Comparison of ENCODE assay signal across 8 cellular contexts in the genomic region with DNA sequence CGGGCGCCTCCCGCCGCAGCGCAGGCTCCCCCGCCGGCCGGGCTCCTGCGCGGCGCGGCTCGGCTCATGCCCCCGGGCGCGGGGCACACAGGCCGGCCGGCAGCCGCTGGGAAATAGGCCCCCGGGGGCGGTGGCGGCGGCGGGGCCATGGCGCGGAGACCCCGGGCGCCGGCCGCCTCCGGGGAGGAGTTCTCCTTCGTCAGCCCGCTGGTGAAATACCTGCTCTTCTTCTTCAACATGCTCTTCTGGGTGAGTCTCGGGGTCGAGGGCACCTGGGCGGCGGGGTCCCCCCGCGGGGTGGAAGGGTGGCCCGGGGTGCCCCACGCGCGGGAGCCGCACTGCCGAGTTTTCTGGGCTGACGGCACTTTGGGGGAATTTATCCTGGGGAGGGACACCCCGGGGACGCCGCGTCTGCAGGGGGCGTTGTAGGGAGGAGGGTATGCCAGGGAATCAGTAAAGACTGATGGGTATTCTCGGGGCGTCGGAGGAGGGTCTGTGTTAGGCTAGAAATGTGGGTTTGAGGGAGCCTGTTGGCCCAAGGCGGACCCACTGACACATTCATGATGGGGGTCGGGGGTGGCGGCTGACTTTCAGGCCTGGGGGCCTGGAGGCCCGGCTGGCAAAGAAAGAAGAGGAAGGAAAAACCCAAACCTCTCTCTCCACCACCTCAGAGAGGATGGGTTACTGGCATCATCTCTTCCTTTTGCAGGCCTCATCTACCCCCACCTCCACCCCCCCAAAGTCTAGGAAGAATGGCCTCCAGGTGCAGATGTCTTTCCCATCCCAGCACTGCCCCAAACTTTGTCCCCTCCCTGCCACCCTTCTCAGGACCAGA. TPM values are rescaled to one million over a fixed set of nuclear protein-coding genes. Genes with fewer than 3 reads are reported as not detected.
DNase-seq lines count a peak whose midpoint lies in the region; ATAC-seq lines count a peak whose summit lies in the region.

No MANE protein-coding gene starts in this region.

- CTCF ChIA-PET in activated CD4-positive, alpha-beta T cell treated with anti-CD3 and anti-CD28 coated beads for 36 hours (lab: Charles Lee): interaction anchor here (1.2 to 3.3 kb wide), 2 partner anchors 18 to 21 kb away, joined by 3 to 15 read pairs; no protein-coding TSS in a partner anchor
- CTCF ChIA-PET in activated CD8-positive, alpha-beta memory T cell treated with anti-CD3 and anti-CD28 coated beads, Interleukin-2, amount 10 ng/mL, durations not matched to agents 7 days and 5 days (lab: Charles Lee): interaction anchor here (0.8 to 5.2 kb wide), 6 partner anchors 15 to 74 kb away, joined by 3 to 36 read pairs (median 5); no protein-coding TSS in a partner anchor

- intact Hi-C loops in activated CD4-positive, alpha-beta T cell treated with anti-CD3 and anti-CD28 coated beads for 36 hours (cut with DNase I, micrococcal nuclease): loop anchor here in 1 of 2 experiments (1.0 kb wide), 1 partner anchor 22 kb away; no protein-coding TSS in a partner anchor
- intact Hi-C loops in right cardiac atrium (cut with DNase I): no loop called here

- H3K9me3 ChIP-seq in right cardiac atrium (ENCODE audit: control insufficient read depth, low read length): no peaks in the 10 kb centered on the region

- H3K27me3 Mint-ChIP-seq in activated CD4-positive, alpha-beta T cell treated with anti-CD3 and anti-CD28 coated beads for 36 hours: peaks cover 16% of the 10 kb centered on the region
- H3K27me3 Mint-ChIP-seq in activated CD8-positive, alpha-beta memory T cell treated with anti-CD3 and anti-CD28 coated beads, Interleukin-2, amount 10 ng/mL, durations not matched to agents 7 days and 5 days: peaks cover 36% of the 10 kb centered on the region

- peak; percentile 7 for ATAC-seq in activated CD4-positive, alpha-beta T cell treated with anti-CD3 and anti-CD28 coated beads for 36 hours
- ATAC-seq in HG03280 (IDR thresholded peaks at IDR 0.05; ENCODE audit: unreplicated experiment): peak; percentile 16
- ATAC-seq in activated CD8-positive, alpha-beta memory T cell treated with anti-CD3 and anti-CD28 coated beads, Interleukin-2, amount 10 ng/mL, durations not matched to agents 7 days and 5 days: peak; percentile 21
- ATAC-seq in right cardiac atrium: no peak
- ATAC-seq in HG03097 (IDR thresholded peaks at IDR 0.05; ENCODE audit: low FRiP score, unreplicated experiment): no peak

- peaks cover 4% of the 10 kb centered on the region for H3K4me1 ChIP-seq in right cardiac atrium (ENCODE audit: control insufficient read depth, insufficient read depth, low read length)

- peak overlapping the region; percentile 74 for H3K4me3 Mint-ChIP-seq in activated CD4-positive, alpha-beta T cell treated with anti-CD3 and anti-CD28 coated beads for 36 hours
- H3K4me3 Mint-ChIP-seq in activated CD8-positive, alpha-beta memory T cell treated with anti-CD3 and anti-CD28 coated beads, Interleukin-2, amount 10 ng/mL, durations not matched to agents 7 days and 5 days: peak overlapping the region; percentile 73

- POLR2A ChIA-PET in activated CD4-positive, alpha-beta T cell treated with anti-CD3 and anti-CD28 coated beads for 36 hours (lab: Charles Lee): no interaction called here

- peak overlapping the region; percentile 90 for H3K4me3 ChIP-seq in right cardiac atrium (ENCODE audit: low read length)

- no peaks in the 10 kb centered on the region for H3K36me3 Mint-ChIP-seq in activated CD4-positive, alpha-beta T cell treated with anti-CD3 and anti-CD28 coated beads for 36 hours (ENCODE audit: low read depth)
- no peaks in the 10 kb centered on the region for H3K36me3 Mint-ChIP-seq in activated CD8-positive, alpha-beta memory T cell treated with anti-CD3 and anti-CD28 coated beads, Interleukin-2, amount 10 ng/mL, durations not matched to agents 7 days and 5 days

- WGBS in right cardiac atrium: 9% methylated on average over 58 of the region's 58 CpGs

- no peak overlapping the region for H3K27ac ChIP-seq in right cardiac atrium (ENCODE audit: low read length)

- peaks cover 20% of the 10 kb centered on the region for H3K4me1 Mint-ChIP-seq in activated CD4-positive, alpha-beta T cell treated with anti-CD3 and anti-CD28 coated beads for 36 hours
- H3K4me1 Mint-ChIP-seq in activated CD8-positive, alpha-beta memory T cell treated with anti-CD3 and anti-CD28 coated beads, Interleukin-2, amount 10 ng/mL, durations not matched to agents 7 days and 5 days: peaks cover 20% of the 10 kb centered on the region

- H3K9me3 Mint-ChIP-seq in activated CD4-positive, alpha-beta T cell treated with anti-CD3 and anti-CD28 coated beads for 36 hours (ENCODE audit: low read depth): no peaks in the 10 kb centered on the region
- no peaks in the 10 kb centered on the region for H3K9me3 Mint-ChIP-seq in activated CD8-positive, alpha-beta memory T cell treated with anti-CD3 and anti-CD28 coated beads, Interleukin-2, amount 10 ng/mL, durations not matched to agents 7 days and 5 days (ENCODE audit: low read depth)

- no peaks in the 10 kb centered on the region for H3K27me3 ChIP-seq in right cardiac atrium (ENCODE audit: control insufficient read depth, insufficient read depth)

- no peak overlapping the region for H3K27ac Mint-ChIP-seq in activated CD4-positive, alpha-beta T cell treated with anti-CD3 and anti-CD28 coated beads for 36 hours
- no peak overlapping the region for H3K27ac Mint-ChIP-seq in activated CD8-positive, alpha-beta memory T cell treated with anti-CD3 and anti-CD28 coated beads, Interleukin-2, amount 10 ng/mL, durations not matched to agents 7 days and 5 days

- DNase-seq in activated CD4-positive, alpha-beta T cell treated with anti-CD3 and anti-CD28 coated beads for 36 hours: peak; percentile 50
- DNase-seq in activated CD4-positive, alpha-beta T cell treated with anti-CD3 and anti-CD28 coated beads for 1 hour: no peak
- DNase-seq in activated CD8-positive, alpha-beta memory T cell treated with anti-CD3 and anti-CD28 coated beads, Interleukin-2, amount 10 ng/mL, durations not matched to agents 7 days and 5 days: peak; percentile 45
- DNase-seq in right cardiac atrium (peak in 2 of 3 donors; percentile 63 to 67), foreskin melanocyte (no peak)
- peak; percentile 12 for DNase-seq in stimulated activated CD4-positive, alpha-beta T cell treated with anti-CD3 and anti-CD28 coated beads, Interleukin-4, amount 100 ng/mL, for 24 hours

RNA-seq across cellular contexts. Expression of a gene that starts 0.5 kb away (rescaled TPM):
- total RNA-seq in activated CD4-positive, alpha-beta T cell treated with anti-CD3 and anti-CD28 coated beads for 36 hours: 1 to 10 TPM; 6.5 to 7.5 TPM
- total RNA-seq in activated CD8-positive, alpha-beta memory T cell treated with anti-CD3 and anti-CD28 coated beads, Interleukin-2, amount 10 ng/mL, durations not matched to agents 7 days and 5 days: 10 to 100 TPM in 1 of 2 experiments, 1 to 10 TPM in 1; 6.1 to 15.2 TPM
- 10 to 100 TPM; 12.8 to 17.8 (median 13.2) TPM for total RNA-seq in right cardiac atrium
- 7.4 TPM for polyA plus RNA-seq in right cardiac atrium

RNA-seq across cellular contexts. Expression of a gene that starts 43.4 kb away (rescaled TPM):
- under 1 TPM; 0.28 to 0.71 TPM for total RNA-seq in activated CD4-positive, alpha-beta T cell treated with anti-CD3 and anti-CD28 coated beads for 36 hours
- under 1 TPM in 1 of 2 experiments, not detected in 1; 0.07 TPM for total RNA-seq in activated CD8-positive, alpha-beta memory T cell treated with anti-CD3 and anti-CD28 coated beads, Interleukin-2, amount 10 ng/mL, durations not matched to agents 7 days and 5 days
- total RNA-seq in right cardiac atrium: 10 to 100 TPM in 2 of 4 donors, 1 to 10 TPM in 2; 8.3 to 12.6 (median 9.6) TPM
- polyA plus RNA-seq in right cardiac atrium: 4.9 TPM

Comparison
In these comparisons a context has a peak if more than half of its experiments do, and no peak if none do; other contexts are left out.
1. DNase-seq: peak in activated CD4-positive, alpha-beta T cell treated with anti-CD3 and anti-CD28 coated beads for 36 hours (single experiment), activated CD8-positive, alpha-beta memory T cell treated with anti-CD3 and anti-CD28 coated beads, Interleukin-2, amount 10 ng/mL, durations not matched to agents 7 days and 5 days (single experiment), right cardiac atrium (2 of 3) and stimulated activated CD4-positive, alpha-beta T cell treated with anti-CD3 and anti-CD28 coated beads, Interleukin-4, amount 100 ng/mL, for 24 hours (single experiment); none in activated CD4-positive, alpha-beta T cell treated with anti-CD3 and anti-CD28 coated beads for 1 hour (single experiment) and foreskin melanocyte (single experiment).
2. ATAC-seq: peak in activated CD4-positive, alpha-beta T cell treated with anti-CD3 and anti-CD28 coated beads for 36 hours (single experiment), HG03280 (single experiment) and activated CD8-positive, alpha-beta memory T cell treated with anti-CD3 and anti-CD28 coated beads, Interleukin-2, amount 10 ng/mL, durations not matched to agents 7 days and 5 days (single experiment); none in right cardiac atrium (0 of 2) and HG03097 (single experiment).
3. RNA of a gene that starts 43.4 kb away (total RNA-seq): 8.3 to 12.6 TPM in right cardiac atrium; 0.28 to 0.71 TPM in activated CD4-positive, alpha-beta T cell treated with anti-CD3 and anti-CD28 coated beads for 36 hours and 0.07 TPM in activated CD8-positive, alpha-beta memory T cell treated with anti-CD3 and anti-CD28 coated beads, Interleukin-2, amount 10 ng/mL, durations not matched to agents 7 days and 5 days; every median in the first group is over 4 times any median in the second.